Comparison of ENCODE assay signal across 30 cellular contexts in the genomic region with DNA sequence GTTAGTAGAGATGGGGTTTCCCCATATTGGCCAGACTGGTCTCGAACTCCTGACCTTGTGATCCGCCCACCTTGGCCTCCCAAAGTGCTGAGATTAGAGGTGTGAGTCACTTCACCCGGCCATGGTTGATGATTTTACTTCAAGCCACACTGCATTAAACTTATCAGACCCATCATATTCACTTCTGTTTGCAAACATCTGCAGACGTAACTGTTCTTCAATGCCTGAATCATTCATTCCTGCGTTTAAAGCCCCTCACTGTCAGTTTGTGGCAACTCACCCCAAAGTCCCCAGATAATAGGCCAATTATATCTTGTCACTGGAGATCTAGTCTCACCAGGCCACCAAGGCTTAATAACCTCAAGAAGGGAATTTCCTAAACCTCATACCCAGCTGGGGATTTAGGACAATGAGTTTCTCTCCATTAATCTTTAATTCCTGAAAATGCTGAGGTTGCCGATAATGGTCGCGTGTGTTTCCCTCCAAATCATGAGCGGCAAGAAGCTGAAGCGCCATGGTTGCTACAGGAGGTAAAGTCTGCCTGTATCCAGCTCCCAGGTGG.
"Had no signal": no experiment of that assay in that cellular context is flagged by ENCODE, and none has a peak within 500 bp of the region (broad histone marks: within the 10 kb centered on the region; RNA-seq: fewer than 3 reads in every experiment).

No MANE protein-coding gene starts in this region.

- H2AFZ ChIP-seq: parathyroid adenoma had no signal

- DNase-seq: activated CD4-positive, alpha-beta T cell treated with anti-CD3 and anti-CD28 coated beads for 36 hours; activated CD4-positive, alpha-beta T cell treated with anti-CD3 and anti-CD28 coated beads, Interleukin-2, amount 50 U/mL, for 4 hours; activated CD8-positive, alpha-beta memory T cell treated with anti-CD3 and anti-CD28 coated beads for 24 hours; activated CD8-positive, alpha-beta memory T cell treated with anti-CD3 and anti-CD28 coated beads, Interleukin-2, amount 50 U/mL, for 4 hours; activated naive CD4-positive, alpha-beta T cell treated with Interleukin-2 at 50 U/mL for 16 hours; activated naive CD8-positive, alpha-beta T cell treated with anti-CD3 and anti-CD28 coated beads, Interleukin-2, amount 10 ng/mL, durations not matched to agents 7 days and 5 days; activated T-cell treated with anti-CD3 and anti-CD28 coated beads, Interleukin-2, amount 50 U/mL, for 24 hours; amniotic stem cell; effector memory CD4-positive, alpha-beta T cell; gastrocnemius medialis; head of caudate nucleus; hypothalamus; left cardiac atrium; mucosa of descending colon; nephron progenitor cell; nucleus accumbens; right cardiac atrium; stimulated activated CD4-positive, alpha-beta T cell treated with anti-CD3 and anti-CD28 coated beads, Interleukin-1b, Interleukin-23, amount 100 ng/mL, for 48 hours; stomach had no signal

- H3K4me3 ChIP-seq: breast epithelium, esophagus muscularis mucosa, gastrocnemius medialis, mucosa of descending colon, stomach, suprapubic skin, tibial nerve had no signal

- H3K27me3 ChIP-seq: breast epithelium, gastrocnemius medialis, stomach, suprapubic skin, tibial nerve had no signal

- H3K27ac ChIP-seq: breast epithelium, esophagus muscularis mucosa, gastrocnemius medialis, parathyroid adenoma, stomach, suprapubic skin, tibial nerve had no signal

- H3K79me2 ChIP-seq: parathyroid adenoma had no signal

- H3K36me3 ChIP-seq: breast epithelium, esophagus muscularis mucosa, gastrocnemius medialis, stomach, suprapubic skin, tibial nerve had no signal

- FAIRE-seq: colon, endothelial cell of umbilical vein, TTC549, urothelium cell line had no signal

- ATAC-seq: activated CD4-positive, alpha-beta T cell treated with anti-CD3 and anti-CD28 coated beads for 36 hours; activated T-helper 17 cell treated with anti-CD3 and anti-CD28 coated beads, Interleukin-2, amount 50 U/mL, for 72 hours; gastrocnemius medialis; left cardiac atrium; mucosa of descending colon; right cardiac atrium; stimulated activated effector memory CD8-positive, alpha-beta T cell treated with anti-CD3 and anti-CD28 coated beads, Interleukin-12 subunit alpha, Interleukin-12 subunit beta, amount 100 ng/mL, for 72 hours had no signal

- H3K4me1 ChIP-seq: breast epithelium, esophagus muscularis mucosa, gastrocnemius medialis had no signal

- H3K9ac ChIP-seq: parathyroid adenoma had no signal

- H3K9me3 ChIP-seq: breast epithelium, esophagus muscularis mucosa, gastrocnemius medialis, mucosa of descending colon, stomach, suprapubic skin, tibial nerve had no signal
